Comparison of ENCODE assay signal across 8 cellular contexts in genomic region chr1:11826946-11827345, GRCh38. TPM values are rescaled to one million over a fixed set of nuclear protein-coding genes. Genes with fewer than 3 reads are reported as not detected.
"Had no signal": no experiment of that assay in that cellular context is flagged by ENCODE, and none has a peak within 500 bp of the region (broad histone marks: within the 10 kb centered on the region; RNA-seq: fewer than 3 reads in every experiment).

No MANE protein-coding gene starts in this region.

- H3K4me3 ChIP-seq: K562 had no signal

- H3K27ac Mint-ChIP-seq: IgD-negative memory B cell had no signal

- H3K27ac ChIP-seq: HL-60 had no signal

- DNase-seq: IMR-90, KBM-7 had no signal

- H3K4me1 Mint-ChIP-seq: IgD-negative memory B cell had no signal

- H3K36me3 Mint-ChIP-seq: IgD-negative memory B cell had no signal

- H3K27me3 Mint-ChIP-seq: IgD-negative memory B cell had no signal

- H3K9me3 Mint-ChIP-seq: IgD-negative memory B cell had no signal

- ATAC-seq: HepG2, K562 had no signal

RNA-seq across cellular contexts. Expression of gene NPPA, which starts 20.6 kb away (rescaled TPM):
- total RNA-seq: HepG2, HT-29, HT1080, IMR-90, K562 had no signal
- polyA plus RNA-seq: HepG2, IgD-negative memory B cell, IMR-90, K562 had no signal

RNA-seq across cellular contexts. Expression of gene NPPB, which starts 31.8 kb away (rescaled TPM):
- total RNA-seq: HepG2, HT-29, HT1080, IMR-90, K562 had no signal
- polyA plus RNA-seq: IgD-negative memory B cell, IMR-90, K562 had no signal
